Comparison of ENCODE assay signal across 1 cellular context in the genomic region with DNA sequence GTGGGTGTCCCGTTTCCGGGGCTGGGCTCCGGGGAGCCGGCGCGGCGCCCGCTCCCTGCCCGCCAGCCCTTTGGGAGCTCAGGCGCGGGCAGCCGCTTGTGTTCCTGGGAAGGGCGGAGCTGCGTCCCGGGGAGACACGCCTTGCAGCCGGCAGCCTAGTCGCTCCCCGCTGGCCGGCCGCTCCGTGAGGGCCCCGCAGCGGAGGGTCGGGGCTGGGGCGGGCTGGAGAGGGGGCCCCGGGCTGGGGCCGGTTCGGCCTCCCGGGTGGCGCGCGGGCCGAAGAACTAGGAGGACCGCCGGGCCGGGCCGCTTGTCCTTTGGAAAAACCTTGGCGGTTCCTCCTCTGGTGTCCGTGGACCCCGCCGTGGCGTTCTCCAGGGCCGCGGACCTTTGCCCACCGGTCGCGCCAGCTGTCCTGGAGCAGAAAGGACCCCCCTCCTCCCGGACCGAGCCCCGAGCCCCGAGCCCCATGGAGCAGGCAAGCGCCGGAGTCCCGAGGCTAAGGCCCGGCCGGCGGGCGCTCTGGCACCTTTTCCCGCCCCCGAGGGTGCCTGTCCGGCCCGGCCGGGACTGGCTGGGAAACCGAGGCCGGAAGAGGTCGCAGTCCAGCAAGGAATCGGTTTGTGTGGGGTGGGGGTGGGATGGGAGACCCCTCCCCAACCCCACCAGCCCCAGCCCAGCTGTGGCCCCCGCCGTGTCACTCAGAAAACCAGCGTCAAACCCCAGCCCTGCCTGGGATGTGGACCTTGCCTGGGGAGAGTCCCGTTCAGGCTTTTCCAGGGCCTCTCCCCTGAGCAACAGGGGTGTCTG.
TF ChIP-seq lines count a peak whose summit lies in the region.

No MANE protein-coding gene starts in this region.

TF ChIP-seq in IMR-90, 13 proteins besides CTCF, POLR2A, EP300 and RAD21 (continued from another document):
- TF ChIP-seq, protein P1, sequence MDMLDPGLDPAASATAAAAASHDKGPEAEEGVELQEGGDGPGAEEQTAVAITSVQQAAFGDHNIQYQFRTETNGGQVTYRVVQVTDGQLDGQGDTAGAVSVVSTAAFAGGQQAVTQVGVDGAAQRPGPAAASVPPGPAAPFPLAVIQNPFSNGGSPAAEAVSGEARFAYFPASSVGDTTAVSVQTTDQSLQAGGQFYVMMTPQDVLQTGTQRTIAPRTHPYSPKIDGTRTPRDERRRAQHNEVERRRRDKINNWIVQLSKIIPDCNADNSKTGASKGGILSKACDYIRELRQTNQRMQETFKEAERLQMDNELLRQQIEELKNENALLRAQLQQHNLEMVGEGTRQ (IDR thresholded peaks at IDR 0.05; ENCODE audit: low read depth, low read length) = no peak
- TF ChIP-seq BHLHE40 (IDR thresholded peaks at IDR 0.05; ENCODE audit: low read depth, low read length) = no peak
